ENCODE assay signal across 24 cellular contexts in genomic region chr17:45934044-45934979, GRCh38.
"Had no signal": no experiment of that assay in that cellular context is flagged by ENCODE, and none has a peak within 500 bp of the region (broad histone marks: within the 10 kb centered on the region; RNA-seq: fewer than 3 reads in every experiment).

No MANE protein-coding gene starts in this region.

- H3K4me3 ChIP-seq: cardiac muscle cell, MG63, Peyer's patch, SJSA1 had no signal

- DNase-seq: activated B cell treated with CpG ODN at 0.5 μM for 24 hours; activated CD4-positive, alpha-beta T cell treated with anti-CD3 and anti-CD28 coated beads for 1 hour; activated CD4-positive, alpha-beta T cell treated with anti-CD3 and anti-CD28 coated beads, Interleukin-2, amount 10 ng/mL, durations not matched to agents 24 days and 14 days; activated CD4-positive, alpha-beta T cell treated with anti-CD3 and anti-CD28 coated beads, Interleukin-2, amount 50 U/mL, for 48 hours; activated CD8-positive, alpha-beta memory T cell treated with anti-CD3 and anti-CD28 coated beads for 24 hours; activated effector memory CD4-positive, alpha-beta T cell treated with anti-CD3 and anti-CD28 coated beads, Interleukin-2, amount 50 U/mL, for 16 hours; activated naive CD4-positive, alpha-beta T cell treated with Interleukin-2 at 50 U/mL for 16 hours; activated naive CD8-positive, alpha-beta T cell treated with anti-CD3 and anti-CD28 coated beads, Interleukin-2, amount 50 U/mL, for 24 hours; activated T-cell treated with anti-CD3 and anti-CD28 coated beads, Interleukin-2, amount 50 U/mL, for 4 hours; amniotic stem cell; brain microvascular endothelial cell; MG63; MV-4-11; NCI-H1092 treated with DMSO at 0.1 percent for 48 hours; NCI-H1436; NCI-H1694 treated with DMSO at 0.1 percent for 48 hours; NCI-H2081; NCI-H510A treated with DMSO at 0.1 percent for 48 hours; NCI-H69; Peyer's patch; Right ventricle myocardium superior had no signal

- H3K4me1 ChIP-seq: Peyer's patch, SJSA1 had no signal

- H3K27ac ChIP-seq: brain microvascular endothelial cell, cardiac muscle cell, Peyer's patch, RWPE1, SJSA1 had no signal

- H3K9me3 ChIP-seq: MG63, Peyer's patch, SJSA1 had no signal

- H3K27me3 ChIP-seq: cardiac muscle cell, Peyer's patch had no signal

- H3K36me3 ChIP-seq: brain microvascular endothelial cell, cardiac muscle cell, MG63, Peyer's patch, SJSA1 had no signal
